ENCODE assay signal across 2 cellular contexts in genomic region chr11:123719452-123719851, GRCh38.
TF ChIP-seq lines count a peak whose summit lies in the region.

No MANE protein-coding gene starts in this region.

TF ChIP-seq in HepG2, 621 proteins besides CTCF, POLR2A, EP300 and RAD21:
- TF ChIP-seq CREB1 (IDR thresholded peaks at IDR 0.05) (0 out of 2 replicates have a peak, but pooled peaks have one; percentile 4), CREB1 (CRISPR knock-in tag; IDR thresholded peaks at IDR 0.05) (no peak), ZBTB7A (CRISPR knock-in tag; IDR thresholded peaks at IDR 0.05) (no peak)

TF ChIP-seq in SK-N-SH treated with all-trans-retinoic acid at 6 μM for 48 hours, 23 proteins besides CTCF, POLR2A, EP300 and RAD21:
- TF ChIP-seq PATZ1 (CRISPR knock-in tag; IDR thresholded peaks at IDR 0.05; ENCODE audit: borderline replicate concordance): no peak
- TF ChIP-seq, protein P1, sequence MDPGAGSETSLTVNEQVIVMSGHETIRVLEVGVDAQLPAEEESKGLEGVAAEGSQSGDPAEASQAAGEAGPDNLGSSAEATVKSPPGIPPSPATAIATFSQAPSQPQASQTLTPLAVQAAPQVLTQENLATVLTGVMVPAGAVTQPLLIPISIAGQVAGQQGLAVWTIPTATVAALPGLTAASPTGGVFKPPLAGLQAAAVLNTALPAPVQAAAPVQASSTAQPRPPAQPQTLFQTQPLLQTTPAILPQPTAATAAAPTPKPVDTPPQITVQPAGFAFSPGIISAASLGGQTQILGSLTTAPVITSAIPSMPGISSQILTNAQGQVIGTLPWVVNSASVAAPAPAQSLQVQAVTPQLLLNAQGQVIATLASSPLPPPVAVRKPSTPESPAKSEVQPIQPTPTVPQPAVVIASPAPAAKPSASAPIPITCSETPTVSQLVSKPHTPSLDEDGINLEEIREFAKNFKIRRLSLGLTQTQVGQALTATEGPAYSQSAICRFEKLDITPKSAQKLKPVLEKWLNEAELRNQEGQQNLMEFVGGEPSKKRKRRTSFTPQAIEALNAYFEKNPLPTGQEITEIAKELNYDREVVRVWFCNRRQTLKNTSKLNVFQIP (CRISPR knock-in tag; IDR thresholded peaks at IDR 0.05; ENCODE audit: borderline replicate concordance, low read depth): no peak
- no peak for TF ChIP-seq ZNF8 (CRISPR knock-in tag; IDR thresholded peaks at IDR 0.05)
- TF ChIP-seq TCF4 (CRISPR knock-in tag; IDR thresholded peaks at IDR 0.05; ENCODE audit: borderline replicate concordance): no peak
- no peak for TF ChIP-seq ARNTL (CRISPR knock-in tag; IDR thresholded peaks at IDR 0.05; ENCODE audit: borderline replicate concordance, low read depth)
- TF ChIP-seq CREB5 (CRISPR knock-in tag; IDR thresholded peaks at IDR 0.05; ENCODE audit: low read depth): no peak
- TF ChIP-seq TOX (CRISPR knock-in tag; IDR thresholded peaks at IDR 0.05; ENCODE audit: borderline replicate concordance): no peak
- no peak for TF ChIP-seq OSR1 (CRISPR knock-in tag; IDR thresholded peaks at IDR 0.05)
- TF ChIP-seq ZNF565 (CRISPR knock-in tag; conservative IDR thresholded peaks at IDR 0.05; ENCODE audit: low read depth): no peak
- no peak for TF ChIP-seq CSDC2 (CRISPR knock-in tag; IDR thresholded peaks at IDR 0.05)
- no peak for TF ChIP-seq ZFP30 (CRISPR knock-in tag; IDR thresholded peaks at IDR 0.05)
- no peak for TF ChIP-seq PPARA (CRISPR knock-in tag; IDR thresholded peaks at IDR 0.05; ENCODE audit: borderline replicate concordance)
- TF ChIP-seq ZFP3 (CRISPR knock-in tag; IDR thresholded peaks at IDR 0.05): no peak
